Comparison of ENCODE assay signal across 8 cellular contexts in the genomic region with DNA sequence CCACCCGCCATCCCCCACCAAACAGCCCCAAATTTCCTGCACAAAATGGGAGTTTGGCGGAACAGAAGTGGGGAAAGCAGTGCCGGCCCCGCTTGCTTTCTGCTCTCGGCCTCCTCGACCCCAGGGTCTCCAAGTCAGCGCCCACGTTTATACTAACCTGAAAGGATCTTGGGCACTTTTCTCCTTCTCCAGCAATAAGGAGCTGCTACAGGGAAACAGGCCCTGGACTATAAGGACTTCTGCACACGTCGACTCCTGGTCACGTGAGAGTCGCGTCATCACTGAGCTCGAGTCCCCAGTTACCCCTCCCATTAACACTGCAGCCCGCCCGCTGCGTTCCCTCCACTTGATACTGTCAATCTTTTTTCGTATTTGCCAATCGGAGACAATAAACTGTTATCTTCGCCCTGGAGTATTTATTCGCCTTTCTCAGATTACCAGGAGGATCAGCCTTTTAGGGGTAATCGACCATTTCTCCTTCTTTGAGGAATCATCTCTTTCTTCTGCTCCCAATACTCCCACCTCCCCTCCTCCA. TPM values are rescaled to one million over a fixed set of nuclear protein-coding genes. Genes with fewer than 3 reads are reported as not detected.
A peak's percentile ranks its signal among the peaks of the same experiment; 100 is the strongest.
DNase-seq lines count a peak whose midpoint lies in the region; ATAC-seq, FAIRE-seq and TF ChIP-seq lines count a peak whose summit lies in the region.

A gene with protein sequence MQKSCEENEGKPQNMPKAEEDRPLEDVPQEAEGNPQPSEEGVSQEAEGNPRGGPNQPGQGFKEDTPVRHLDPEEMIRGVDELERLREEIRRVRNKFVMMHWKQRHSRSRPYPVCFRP (minus strand): TSS at position 235 of the 535 bp plus-strand sequence. CDS start 1,176 bp downstream, outside the sequence.

- DNase-seq in Ammon's horn (ENCODE audit: low spot score) (peak; percentile 96), GM19239 (ENCODE audit: insufficient read length, low spot score) (peak; percentile 4), NCI-H526 treated with DMSO at 0.1 percent for 48 hours (lab: John Stamatoyannopoulos, UW) (peak; percentile 38), lower lobe of right lung (peak; percentile 89)
- DNase-seq in activated CD8-positive, alpha-beta T cell treated with anti-CD3 and anti-CD28 coated beads for 36 hours = peak; percentile 84
- peak; percentile 54 for DNase-seq in effector CD4-positive, alpha-beta T cell
- DNase-seq in stimulated activated CD4-positive, alpha-beta T cell treated with anti-CD3 and anti-CD28 coated beads, TNF-alpha, amount 100 ng/mL, for 1 hour (ENCODE audit: low read depth in 3 of 3, low spot score in 1 of 3) = peak in 2 of 3 donors; percentile 22 to 30

- peak within 1 kb of the TSS; percentile 95 for H3K27ac Mint-ChIP-seq in activated CD8-positive, alpha-beta T cell treated with anti-CD3 and anti-CD28 coated beads for 36 hours

- peak within 1 kb of the TSS; percentile 81 for H3K27ac ChIP-seq in lower lobe of right lung

- H3K4me1 Mint-ChIP-seq in activated CD8-positive, alpha-beta T cell treated with anti-CD3 and anti-CD28 coated beads for 36 hours (ENCODE audit: low read depth) = peaks cover 13% of the 10 kb centered on the region

- CTCF ChIA-PET in activated CD8-positive, alpha-beta T cell treated with anti-CD3 and anti-CD28 coated beads for 36 hours (lab: Charles Lee) = interaction anchor here (0.6 kb wide), 1 partner anchor 39 kb away, joined by 3 read pairs; no protein-coding TSS in a partner anchor

- H3K9me3 ChIP-seq in lower lobe of right lung = no peaks in the 10 kb centered on the region

- H3K9me3 Mint-ChIP-seq in activated CD8-positive, alpha-beta T cell treated with anti-CD3 and anti-CD28 coated beads for 36 hours = no peaks in the 10 kb centered on the region

- H3K4me3 ChIP-seq in lower lobe of right lung = peak within 1 kb of the TSS; percentile 63

- FAIRE-seq in GM19239 (lab: Jason Lieb, UNC) = peak; percentile 82

- H3K4me1 ChIP-seq in lower lobe of right lung = no peaks in the 10 kb centered on the region

- POLR2A ChIA-PET in activated CD8-positive, alpha-beta T cell treated with anti-CD3 and anti-CD28 coated beads for 36 hours (lab: Charles Lee) = interaction anchor here (1.3 kb wide), 1 partner anchor 40 kb away, joined by 6 read pairs; a partner anchor contains a TSS

- no peak for TF ChIP-seq CTCF in activated CD8-positive, alpha-beta T cell treated with anti-CD3 and anti-CD28 coated beads for 36 hours (IDR thresholded peaks at IDR 0.05)
- no peak for TF ChIP-seq CTCF in lower lobe of right lung (IDR thresholded peaks at IDR 0.05)

- intact Hi-C loops in activated CD8-positive, alpha-beta T cell treated with anti-CD3 and anti-CD28 coated beads for 36 hours (cut with micrococcal nuclease) = no loop called here
- intact Hi-C loops in lower lobe of right lung (cut with DNase I) = no loop called here

- peaks cover 11% of the 10 kb centered on the region for H3K36me3 Mint-ChIP-seq in activated CD8-positive, alpha-beta T cell treated with anti-CD3 and anti-CD28 coated beads for 36 hours (ENCODE audit: low read depth)

- H3K4me3 Mint-ChIP-seq in activated CD8-positive, alpha-beta T cell treated with anti-CD3 and anti-CD28 coated beads for 36 hours = peak within 1 kb of the TSS; percentile 93

- H3K36me3 ChIP-seq in lower lobe of right lung = no peaks in the 10 kb centered on the region

- peak; percentile 97 for ATAC-seq in HG03457 (IDR thresholded peaks at IDR 0.05; ENCODE audit: unreplicated experiment)
- peak; percentile 91 for ATAC-seq in activated CD8-positive, alpha-beta T cell treated with anti-CD3 and anti-CD28 coated beads for 36 hours
- ATAC-seq in lower lobe of right lung = peak; percentile 96 to 98

- H3K27me3 ChIP-seq in lower lobe of right lung (ENCODE audit: low read depth) = no peaks in the 10 kb centered on the region

- no peaks in the 10 kb centered on the region for H3K27me3 Mint-ChIP-seq in activated CD8-positive, alpha-beta T cell treated with anti-CD3 and anti-CD28 coated beads for 36 hours

RNA-seq across cellular contexts. Expression of the gene that starts here (rescaled TPM):
- total RNA-seq in activated CD8-positive, alpha-beta T cell treated with anti-CD3 and anti-CD28 coated beads for 36 hours = 10 to 100 TPM; 30.8 to 31.0 TPM
- total RNA-seq in lower lobe of right lung = 41.5 TPM

Comparison
In these comparisons a context has a peak if more than half of its experiments do, and no peak if none do; other contexts are left out.
1. Peak in every context shown above with its lines: DNase-seq, ATAC-seq, H3K4me3 ChIP-seq and H3K27ac ChIP-seq.
2. DNase-seq: peak in every context shown above with its lines; median percentile 96 in Ammon's horn; 89 in lower lobe of right lung; 84 in activated CD8-positive, alpha-beta T cell treated with anti-CD3 and anti-CD28 coated beads for 36 hours; 54 in effector CD4-positive, alpha-beta T cell; 38 in NCI-H526 treated with DMSO at 0.1 percent for 48 hours; 26 in stimulated activated CD4-positive, alpha-beta T cell treated with anti-CD3 and anti-CD28 coated beads, TNF-alpha, amount 100 ng/mL, for 1 hour; 4 in GM19239.